Comparison of ENCODE assay signal across 1 cellular context in genomic region chr9:122099271-122099869, GRCh38.
TF ChIP-seq lines count a peak whose summit lies in the region.

No MANE protein-coding gene starts in this region.

TF ChIP-seq in HepG2, 621 proteins besides CTCF, POLR2A, EP300 and RAD21 (continued from another document):
- TF ChIP-seq NR2F2 (IDR thresholded peaks at IDR 0.05; ENCODE audit: borderline replicate concordance, low read depth) (peak; percentile 64; the same call in 1 of the 2 replicates), CEBPB (IDR thresholded peaks at IDR 0.05; ENCODE audit: borderline replicate concordance, low read depth, low read length) (no peak), ZNF234 (CRISPR knock-in tag; conservative IDR thresholded peaks at IDR 0.05) (no peak), STAG1 (CRISPR knock-in tag; IDR thresholded peaks at IDR 0.05) (peak; percentile 88), PHF8 (CRISPR knock-in tag; IDR thresholded peaks at IDR 0.05) (no peak), ZNF652 (CRISPR knock-in tag; IDR thresholded peaks at IDR 0.05; ENCODE audit: borderline replicate concordance, low read depth) (no peak), ZNF678 (CRISPR knock-in tag; IDR thresholded peaks at IDR 0.05) (no peak), TARDBP (CRISPR knock-in tag; IDR thresholded peaks at IDR 0.05) (no peak), FOXO4 (CRISPR knock-in tag; conservative IDR thresholded peaks at IDR 0.05) (no peak), HNF1B (CRISPR knock-in tag; IDR thresholded peaks at IDR 0.05) (peak; percentile 24; the same call in 1 of the 2 replicates), CENPX (CRISPR knock-in tag; IDR thresholded peaks at IDR 0.05) (no peak), NR3C1 (CRISPR knock-in tag; IDR thresholded peaks at IDR 0.05) (no peak), TFAP4 (IDR thresholded peaks at IDR 0.05; ENCODE audit: borderline replicate concordance, low read depth) (peak; percentile 60; the same call in 1 of the 2 replicates), WIZ (CRISPR knock-in tag; IDR thresholded peaks at IDR 0.05) (no peak), ZNF543 (CRISPR knock-in tag; IDR thresholded peaks at IDR 0.05) (no peak), MLX (CRISPR knock-in tag; IDR thresholded peaks at IDR 0.05) (no peak), ZNF263 (CRISPR knock-in tag; IDR thresholded peaks at IDR 0.05) (no peak), MLLT10 (CRISPR knock-in tag; IDR thresholded peaks at IDR 0.05) (no peak), ZBTB7A (CRISPR knock-in tag; IDR thresholded peaks at IDR 0.05) (no peak), ZSCAN21 (CRISPR knock-in tag; IDR thresholded peaks at IDR 0.05; ENCODE audit: borderline replicate concordance) (no peak)
